Comparison of ENCODE assay signal across 10 cellular contexts in the genomic region with DNA sequence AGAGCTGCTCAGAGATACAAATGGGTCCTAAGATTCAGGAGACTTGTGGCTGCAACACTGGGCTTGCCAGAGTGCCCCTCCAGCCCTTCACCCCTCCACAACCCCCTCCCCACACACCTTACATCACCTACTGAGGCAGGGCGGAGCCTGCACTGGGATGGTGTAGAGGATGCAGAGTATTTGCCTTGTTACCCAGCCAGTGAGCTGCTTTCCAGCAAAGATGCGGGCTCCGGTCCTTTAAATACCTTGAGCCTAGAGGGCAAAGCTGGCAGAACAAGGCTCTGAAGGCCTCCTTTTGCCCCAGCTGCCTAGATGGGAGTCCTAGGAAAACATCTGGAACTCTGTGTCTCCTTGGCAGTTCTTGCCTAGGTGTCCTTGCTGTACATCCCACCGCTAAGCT. TPM values are rescaled to one million over a fixed set of nuclear protein-coding genes. Genes with fewer than 3 reads are reported as not detected.
"Had no signal": no experiment of that assay in that cellular context is flagged by ENCODE, and none has a peak within 500 bp of the region (broad histone marks: within the 10 kb centered on the region; RNA-seq: fewer than 3 reads in every experiment).

No MANE protein-coding gene starts in this region.

- H3K36me3 ChIP-seq: esophagus squamous epithelium, gastrocnemius medialis, heart right ventricle, left lung, lower lobe of right lung had no signal

- H3K4me3 ChIP-seq: coronary artery, dorsolateral prefrontal cortex, esophagus squamous epithelium, gastrocnemius medialis, heart right ventricle, left lung, lower lobe of right lung, mucosa of descending colon had no signal

- DNase-seq: esophagus squamous epithelium, left lung had no signal

- H3K4me1 ChIP-seq: gastrocnemius medialis, heart right ventricle, left lung, lower lobe of right lung had no signal

- H3K27ac ChIP-seq: coronary artery, dorsolateral prefrontal cortex, epithelial cell of prostate, esophagus squamous epithelium, gastrocnemius medialis, heart right ventricle, left lung, lower lobe of right lung had no signal

- H3K9me3 ChIP-seq: esophagus squamous epithelium, gastrocnemius medialis, heart right ventricle, left lung, lower lobe of right lung, mucosa of descending colon had no signal

RNA-seq across cellular contexts. Expression of a gene that starts 34.7 kb away (rescaled TPM):
- polyA plus RNA-seq: keratinocyte had no signal
